8 cellular contexts compared by ENCODE assay signal in genomic region chr17:45585794-45586650, GRCh38.
DNase-seq lines count a peak whose midpoint lies in the region; ATAC-seq and TF ChIP-seq lines count a peak whose summit lies in the region.
"Not testable (repeated sequence)": the region's sequence is repeated elsewhere in the genome, so short reads cannot be mapped to it uniquely, and the experiment has no call there.

No MANE protein-coding gene starts in this region.

- not testable (repeated sequence) for H3K9me3 Mint-ChIP-seq in activated naive CD8-positive, alpha-beta T cell (ENCODE audit: low read depth)

- H3K27me3 Mint-ChIP-seq in activated naive CD8-positive, alpha-beta T cell, result not testable (repeated sequence)

- not testable (repeated sequence) for TF ChIP-seq POLR2A in esophagus muscularis mucosa (IDR thresholded peaks at IDR 0.05; ENCODE audit: low read depth)
- peak in 1 of 4 donors; percentile 33 for TF ChIP-seq POLR2A in upper lobe of left lung (IDR thresholded peaks at IDR 0.05)

- H3K4me3 ChIP-seq in esophagus muscularis mucosa (peak overlapping the region; percentile 66 to 95 (median 72)), upper lobe of left lung (peak overlapping the region; percentile 45 to 76 (median 66))

- not testable (repeated sequence) for H3K27me3 ChIP-seq in esophagus muscularis mucosa, upper lobe of left lung

- peak overlapping the region; percentile 81 for H3K27ac Mint-ChIP-seq in activated naive CD8-positive, alpha-beta T cell

- not testable (repeated sequence) for H3K9me3 ChIP-seq in esophagus muscularis mucosa, upper lobe of left lung

- peak overlapping the region; percentile 96 for H3K4me3 Mint-ChIP-seq in activated naive CD8-positive, alpha-beta T cell

- peaks cover 32% of the 10 kb centered on the region for H3K4me1 Mint-ChIP-seq in activated naive CD8-positive, alpha-beta T cell (ENCODE audit: low read depth)

- not testable (repeated sequence) for H3K36me3 ChIP-seq in esophagus muscularis mucosa, upper lobe of left lung

- intact Hi-C loops in esophagus muscularis mucosa (cut with DNase I), result not testable (repeated sequence)
- intact Hi-C loops in posterior cingulate gyrus (cut with DNase I), result loop anchor here (5.0 kb wide), 1 partner anchor 676 kb away; no protein-coding TSS in a partner anchor

- TF ChIP-seq CTCF in esophagus muscularis mucosa (IDR thresholded peaks at IDR 0.05) (peak in 2 of 3 experiments; percentile 41 to 42), upper lobe of left lung (IDR thresholded peaks at IDR 0.05) (peak in 5 of 6 experiments; percentile 16 to 60 (median 35))

- H3K4me1 ChIP-seq in esophagus muscularis mucosa (peaks cover 12 to 34% (median 26%) of the 10 kb centered on the region in 4 donors), upper lobe of left lung (peaks cover 4 to 33% (median 20%) of the 10 kb centered on the region in 4 donors)

- not testable (repeated sequence) for H3K36me3 Mint-ChIP-seq in activated naive CD8-positive, alpha-beta T cell

- not testable (repeated sequence) for TF ChIP-seq EP300 in esophagus muscularis mucosa (IDR thresholded peaks at IDR 0.05); upper lobe of left lung (IDR thresholded peaks at IDR 0.05)

- WGBS in esophagus muscularis mucosa, result 0% methylated on average over 7 of the region's 62 CpGs
- 1 to 5% methylated on average over 12 to 15 of the region's 62 CpGs for WGBS in upper lobe of left lung, 2 donors

- peak; percentile 71 to 79 for ATAC-seq in upper lobe of left lung (ENCODE audit: low FRiP score in 2 of 2)

- DNase-seq in ELR (ENCODE audit: low read depth), result peak; percentile 52
- peak; percentile 54 for DNase-seq in HK-2 (ENCODE audit: unreplicated experiment)
- DNase-seq in SW480 (ENCODE audit: low spot score), result peak; percentile 47
- not testable (repeated sequence) for DNase-seq in esophagus muscularis mucosa (ENCODE audit: extremely low spot score)
- peak; percentile 44 for DNase-seq in kidney tubule cell (ENCODE audit: low spot score)
- peak in 7 of 10 donors; percentile 27 to 90 (median 48) for DNase-seq in posterior cingulate gyrus
- peak; percentile 58 to 94 for DNase-seq in upper lobe of left lung

- H3K27ac ChIP-seq in esophagus muscularis mucosa (replicated peaks in 1 of 4) (peak overlapping the region; percentile 83 to 90 (median 85)), upper lobe of left lung (peak overlapping the region; percentile 46 to 95 (median 88))
